ENCODE assay signal across 10 cellular contexts in genomic region chr14:92514844-92515509, GRCh38. TPM values are rescaled to one million over a fixed set of nuclear protein-coding genes. Genes with fewer than 3 reads are reported as not detected.
DNase-seq lines count a peak whose midpoint lies in the region; ATAC-seq, FAIRE-seq and TF ChIP-seq lines count a peak whose summit lies in the region.
"Had no signal": no experiment of that assay in that cellular context is flagged by ENCODE, and none has a peak within 500 bp of the region (broad histone marks: within the 10 kb centered on the region; RNA-seq: fewer than 3 reads in every experiment).

No MANE protein-coding gene starts in this region.

- peaks cover 6% of the 10 kb centered on the region for H3K36me3 Mint-ChIP-seq in activated naive CD8-positive, alpha-beta T cell treated with anti-CD3 and anti-CD28 coated beads, Interleukin-2, amount 50 U/mL, for 24 hours (ENCODE audit: low read depth)

- H4K20me1 ChIP-seq in HepG2 (ENCODE audit: insufficient read depth, low read length) = no peaks in the 10 kb centered on the region

- no peaks in the 10 kb centered on the region for H3K9me3 Mint-ChIP-seq in activated naive CD8-positive, alpha-beta T cell treated with anti-CD3 and anti-CD28 coated beads, Interleukin-2, amount 50 U/mL, for 24 hours

- H3K36me3 ChIP-seq in HepG2 (replicated peaks in 1 of 2; ENCODE audit: control insufficient read depth in 1 of 2, insufficient read depth in 2 of 2, low read length in 2 of 2) (no peaks in the 10 kb centered on the region; a peak in 1 of 5 replicates), stomach (no peaks in the 10 kb centered on the region), BE2C (no peaks in the 10 kb centered on the region)

- TF ChIP-seq POLR2A in HepG2 (IDR thresholded peaks at IDR 0.05; ENCODE audit: insufficient read depth in 1 of 2, low read depth in 2 of 2, low read length in 2 of 2) (no peak), stomach (IDR thresholded peaks at IDR 0.05) (no peak)

- BruUV-seq in HepG2 (replicated peaks; lab: Mats Ljungman, UMichigan) = no TSS peak

- H3K27me3 ChIP-seq in HepG2 (ENCODE audit: control insufficient read depth in 1 of 2, insufficient read depth in 2 of 2, low read length in 2 of 2) (no peaks in the 10 kb centered on the region; a peak in 1 of 5 replicates), stomach (peaks cover 0 to 23% (median 20%) of the 10 kb centered on the region in 3 donors), BE2C (peaks cover 68% of the 10 kb centered on the region)

- peaks cover 21% of the 10 kb centered on the region for H3K79me2 ChIP-seq in HepG2 (ENCODE audit: insufficient read depth, low read length)

- CTCF ChIA-PET in HepG2 (lab: Yijun Ruan, JAX; ENCODE audit: low intra/inter-chr PET ratio, low total read pairs) = no interaction called here

- no peak for TF ChIP-seq RAD21 in HepG2 (CRISPR knock-in tag; IDR thresholded peaks at IDR 0.05)

- DNase-seq in NOMO-1 treated with DMSO at 0.1 percent for 48 hours (lab: John Stamatoyannopoulos, UW; ENCODE audit: unreplicated experiment) = peak; percentile 11
- no peak for DNase-seq in NOMO-1 (lab: John Stamatoyannopoulos, UW; ENCODE audit: unreplicated experiment in 2 of 2)
- DNase-seq in activated naive CD8-positive, alpha-beta T cell treated with anti-CD3 and anti-CD28 coated beads, Interleukin-2, amount 50 U/mL, for 24 hours = no peak
- DNase-seq in HepG2 (ENCODE audit: low spot score) = no peak
- no peak for DNase-seq in stomach
- DNase-seq in NCI-H2081 treated with DMSO at 0.1 percent for 48 hours (lab: John Stamatoyannopoulos, UW) = no peak
- no peak for DNase-seq in AML-193 (lab: John Stamatoyannopoulos, UW)
- DNase-seq in BE2C = no peak
- DNase-seq: body of pancreas had no signal

- TF ChIP-seq EP300 in HepG2 (IDR thresholded peaks at IDR 0.05; ENCODE audit: low read depth in 2 of 2, low read length in 2 of 2) (no peak), HepG2 (CRISPR knock-in tag; IDR thresholded peaks at IDR 0.05; ENCODE audit: borderline replicate concordance) (no peak), stomach (IDR thresholded peaks at IDR 0.05) (no peak)

- ATAC-seq in activated naive CD8-positive, alpha-beta T cell treated with anti-CD3 and anti-CD28 coated beads, Interleukin-2, amount 50 U/mL, for 24 hours = no peak
- ATAC-seq in HepG2 = peak; percentile 8

- in situ Hi-C loops in HepG2 (cut with HindIII; ENCODE audit: extremely low pct_ligation_motif_present, low pct_unique_long_range_greater_than_20kb) = no loop called here

- peak overlapping the region; percentile 85 for H3K27ac Mint-ChIP-seq in activated naive CD8-positive, alpha-beta T cell treated with anti-CD3 and anti-CD28 coated beads, Interleukin-2, amount 50 U/mL, for 24 hours

- no peak overlapping the region for H2AFZ ChIP-seq in HepG2 (ENCODE audit: low read length)

- POLR2A ChIA-PET in HepG2 (lab: Yijun Ruan, JAX) = no interaction called here

- intact Hi-C loops in HepG2 (cut with micrococcal nuclease; ENCODE audit: unreplicated experiment) (loop anchor here (5.0 kb wide), 1 partner anchor 43 kb away; no protein-coding TSS in a partner anchor), stomach (cut with DNase I; ENCODE audit: low total_unique reads) (no loop called here)

- no peaks in the 10 kb centered on the region for H3K27me3 Mint-ChIP-seq in activated naive CD8-positive, alpha-beta T cell treated with anti-CD3 and anti-CD28 coated beads, Interleukin-2, amount 50 U/mL, for 24 hours

- H3K4me1 ChIP-seq in HepG2 (ENCODE audit: insufficient read depth, low read length) (peaks cover 41% of the 10 kb centered on the region), stomach (peaks cover 0 to 79% (median 46%) of the 10 kb centered on the region in 4 donors), BE2C (no peaks in the 10 kb centered on the region)

- no peak for FAIRE-seq in HepG2 (lab: Jason Lieb, UNC)
- FAIRE-seq: A204.1 had no signal

- H3K9ac ChIP-seq in HepG2 (ENCODE audit: insufficient read depth, low read depth, low read length) = peak overlapping the region; percentile 95

- peak overlapping the region; percentile 77 for H3K4me3 Mint-ChIP-seq in activated naive CD8-positive, alpha-beta T cell treated with anti-CD3 and anti-CD28 coated beads, Interleukin-2, amount 50 U/mL, for 24 hours

- no peaks in the 10 kb centered on the region for H3K9me3 ChIP-seq in HepG2 (ENCODE audit: low read length)
- no peaks in the 10 kb centered on the region for H3K9me3 ChIP-seq in stomach
- H3K9me3 ChIP-seq in BE2C = no peaks in the 10 kb centered on the region
- H3K9me3 ChIP-seq: body of pancreas had no signal

- H3K4me3 ChIP-seq in HepG2 (replicated peaks in 1 of 3; ENCODE audit: insufficient read depth in 1 of 3, low read depth in 2 of 3, low read length in 3 of 3) = peak overlapping the region; percentile 74 to 87 (median 82)
- H3K4me3 ChIP-seq in stomach = peak overlapping the region; percentile 56 to 69 (median 64)
- no peak overlapping the region for H3K4me3 ChIP-seq in BE2C (ENCODE audit: low read depth, low read length)
- H3K4me3 ChIP-seq: body of pancreas had no signal

- H3K4me1 Mint-ChIP-seq in activated naive CD8-positive, alpha-beta T cell treated with anti-CD3 and anti-CD28 coated beads, Interleukin-2, amount 50 U/mL, for 24 hours = peaks cover 63% of the 10 kb centered on the region

- 72% methylated on average over 10 of the region's 15 CpGs for WGBS in HepG2 (ENCODE audit: low lambda C conversion rate)
- WGBS in stomach, 5 donors = 46 to 64% (median 59%) methylated on average over 12 to 15 of the region's 15 CpGs

- no peak for TF ChIP-seq CTCF in HepG2 (CRISPR knock-in tag; IDR thresholded peaks at IDR 0.05)
- no peak for TF ChIP-seq CTCF in stomach (IDR thresholded peaks at IDR 0.05)
- no peak for TF ChIP-seq CTCF in BE2C (IDR thresholded peaks at IDR 0.05; ENCODE audit: low read depth, low read length)

- peak overlapping the region; percentile 92 for H3K4me2 ChIP-seq in HepG2 (ENCODE audit: low read depth, low read length)

- peak overlapping the region; percentile 79 for H3K27ac ChIP-seq in HepG2 (ENCODE audit: extremely low read length, insufficient read depth, low read length)
- peak overlapping the region; percentile 7 to 90 (median 82) for H3K27ac ChIP-seq in stomach

TF ChIP-seq in HepG2, 621 proteins besides CTCF, POLR2A, EP300 and RAD21:
- 0 out of 2 replicates have a peak, but pooled peaks have one; percentile 4 for TF ChIP-seq RARG (CRISPR knock-in tag; IDR thresholded peaks at IDR 0.05; ENCODE audit: low read depth)
- TF ChIP-seq ETV6 (CRISPR knock-in tag; conservative IDR thresholded peaks at IDR 0.05) = no peak
- TF ChIP-seq ZMYM2 (CRISPR knock-in tag; IDR thresholded peaks at IDR 0.05) = no peak
- TF ChIP-seq, protein P1, sequence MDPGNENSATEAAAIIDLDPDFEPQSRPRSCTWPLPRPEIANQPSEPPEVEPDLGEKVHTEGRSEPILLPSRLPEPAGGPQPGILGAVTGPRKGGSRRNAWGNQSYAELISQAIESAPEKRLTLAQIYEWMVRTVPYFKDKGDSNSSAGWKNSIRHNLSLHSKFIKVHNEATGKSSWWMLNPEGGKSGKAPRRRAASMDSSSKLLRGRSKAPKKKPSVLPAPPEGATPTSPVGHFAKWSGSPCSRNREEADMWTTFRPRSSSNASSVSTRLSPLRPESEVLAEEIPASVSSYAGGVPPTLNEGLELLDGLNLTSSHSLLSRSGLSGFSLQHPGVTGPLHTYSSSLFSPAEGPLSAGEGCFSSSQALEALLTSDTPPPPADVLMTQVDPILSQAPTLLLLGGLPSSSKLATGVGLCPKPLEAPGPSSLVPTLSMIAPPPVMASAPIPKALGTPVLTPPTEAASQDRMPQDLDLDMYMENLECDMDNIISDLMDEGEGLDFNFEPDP (CRISPR knock-in tag; conservative IDR thresholded peaks at IDR 0.05) = 0 out of 2 replicates have a peak, but pooled peaks have one; percentile 54

RNA-seq across cellular contexts. Expression of gene RIN3, which starts 1.4 kb away (rescaled TPM):
- total RNA-seq in HepG2 (2016; rRNA removed; fragmentation: Illumina TruSeq; extraction: Trizol) (2.3 and 2.9 TPM in 2 replicates), stomach (10 to 100 TPM in 3 of 5 donors, 1 to 10 TPM in 2; 6.2 to 47.8 (median 11.6) TPM)
- total RNA-seq in HepG2 (2016; cell fraction: cytosol; rRNA removed; fragmentation: Illumina TruSeq; extraction: Trizol; ENCODE audit: low read depth) = 2.3 and 2.7 TPM in 2 replicates
- total RNA-seq in HepG2 (2016; cell fraction: insoluble cytoplasmic fraction; rRNA removed; fragmentation: Illumina TruSeq; extraction: Trizol) = 2.0 and 2.8 TPM in 2 replicates
- total RNA-seq in HepG2 (2016; cell fraction: membrane; rRNA removed; fragmentation: Illumina TruSeq; extraction: Trizol) = 4.4 and 4.7 TPM in 2 replicates
- 5.1 and 7.2 TPM in 2 replicates for total RNA-seq in HepG2 (2016; cell fraction: nucleus; rRNA removed; fragmentation: Illumina TruSeq; extraction: Trizol)
- polyA plus RNA-seq in HepG2 (2011; rRNA removed) (3.5 and 3.6 TPM in 2 replicates), stomach (1 to 10 TPM; 5.0 to 6.2 (median 6.0) TPM)
- polyA plus RNA-seq in HepG2 (2011; cell fraction: cytosol; rRNA removed) = 1.6 and 2.1 TPM in 2 replicates
- polyA plus RNA-seq in HepG2 (2011; cell fraction: nucleus; rRNA removed) = 7.0 TPM in 2 replicates
- polyA plus RNA-seq in HepG2 (2012) = 5.6 and 6.5 TPM in 2 replicates
- polyA plus RNA-seq in HepG2 (2016; cell fraction: cytosol; fragmentation: Illumina TruSeq; extraction: Trizol; ENCODE audit: low read depth) = 6.3 and 6.8 TPM in 2 replicates
- 7.0 and 10.5 TPM in 2 replicates for polyA plus RNA-seq in HepG2 (2016; cell fraction: insoluble cytoplasmic fraction; fragmentation: Illumina TruSeq; extraction: Trizol; ENCODE audit: low read depth)
- polyA plus RNA-seq in HepG2 (2016; cell fraction: membrane; fragmentation: Illumina TruSeq; extraction: Trizol; ENCODE audit: low read depth) = 9.8 and 10.5 TPM in 2 replicates
- polyA plus RNA-seq in HepG2 (2016; cell fraction: nucleus; fragmentation: Illumina TruSeq; extraction: Trizol; ENCODE audit: insufficient read depth, low read depth) = 11.7 and 11.9 TPM in 2 replicates
- polyA minus RNA-seq in HepG2 (2011; rRNA and poly(A)+ RNA removed; ENCODE audit: low replicate concordance) = 5.5 TPM in 1 of 2 replicates, not detected in the other
- 4.6 and 4.9 TPM in 2 replicates for polyA minus RNA-seq in HepG2 (2011; cell fraction: cytosol; rRNA and poly(A)+ RNA removed)
- 8.0 and 9.7 TPM in 2 replicates for polyA minus RNA-seq in HepG2 (2011; cell fraction: nucleus; rRNA and poly(A)+ RNA removed)
- polyA plus RNA-seq in BE2C (2012; ENCODE audit: insufficient read depth, insufficient read length, low read depth) = not detected
